Comparison of ENCODE assay signal across 23 cellular contexts in the genomic region with DNA sequence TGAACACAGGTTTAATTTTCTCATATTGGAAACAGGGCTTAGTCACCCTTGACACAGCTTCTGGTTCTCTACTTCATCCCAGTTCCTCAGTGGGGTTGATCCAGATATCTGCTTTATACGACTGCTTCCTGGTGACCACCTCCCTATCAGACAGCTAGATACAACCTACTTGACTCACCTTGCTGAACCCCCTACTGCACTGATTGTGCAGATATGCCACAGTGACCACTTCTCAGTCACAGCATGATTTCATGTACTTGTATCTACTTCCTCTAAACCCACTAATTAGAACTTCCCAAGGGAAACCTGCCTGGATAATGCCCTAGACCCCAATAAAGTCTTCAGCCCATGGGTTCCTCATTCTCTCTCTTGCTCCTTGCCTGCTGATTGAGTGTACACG. TPM values are rescaled to one million over a fixed set of nuclear protein-coding genes. Genes with fewer than 3 reads are reported as not detected.
DNase-seq lines count a peak whose midpoint lies in the region; ATAC-seq, FAIRE-seq and TF ChIP-seq lines count a peak whose summit lies in the region.
"Had no signal": no experiment of that assay in that cellular context is flagged by ENCODE, and none has a peak within 500 bp of the region (broad histone marks: within the 10 kb centered on the region; RNA-seq: fewer than 3 reads in every experiment).

No MANE protein-coding gene starts in this region.

- no peak for ATAC-seq in activated CD8-positive, alpha-beta T cell treated with anti-CD3 and anti-CD28 coated beads, Interleukin-2, amount 10 ng/mL, durations not matched to agents 7 days and 5 days
- ATAC-seq in activated CD8-positive, alpha-beta T cell treated with anti-CD3 and anti-CD28 coated beads for 36 hours: no peak
- ATAC-seq in Right ventricle myocardium superior (ENCODE audit: poor library complexity): no peak
- no peak for ATAC-seq in GM21529 (IDR thresholded peaks at IDR 0.05; ENCODE audit: unreplicated experiment)
- no peak for ATAC-seq in GM19397 (IDR thresholded peaks at IDR 0.05; ENCODE audit: unreplicated experiment)
- ATAC-seq: CD8-positive, alpha-beta T cell; HepG2; K562 had no signal

- no peak for TF ChIP-seq POLR2A in endothelial cell of umbilical vein (IDR thresholded peaks at IDR 0.05; ENCODE audit: low read depth, low read length)

- H3K36me3 ChIP-seq in OCI-LY7 (ENCODE audit: insufficient read depth, low read length) (peaks cover 6% of the 10 kb centered on the region; the same call in 1 of the 2 replicates), endothelial cell of umbilical vein (ENCODE audit: control insufficient read depth in 2 of 2, extremely low read depth in 1 of 2, insufficient read depth in 2 of 2, low read length in 2 of 2) (no peaks in the 10 kb centered on the region)
- H3K36me3 ChIP-seq: HAP-1, MG63 had no signal

- no peaks in the 10 kb centered on the region for H4K20me1 ChIP-seq in OCI-LY7 (ENCODE audit: insufficient read depth, low read length)
- H4K20me1 ChIP-seq in endothelial cell of umbilical vein (replicated peaks; ENCODE audit: control insufficient read depth, extremely low read depth, insufficient read depth, low read length): no peaks in the 10 kb centered on the region

- CTCF ChIA-PET in activated CD8-positive, alpha-beta T cell treated with anti-CD3 and anti-CD28 coated beads, Interleukin-2, amount 10 ng/mL, durations not matched to agents 7 days and 5 days (lab: Charles Lee): no interaction called here
- CTCF ChIA-PET in activated CD8-positive, alpha-beta T cell treated with anti-CD3 and anti-CD28 coated beads for 36 hours (lab: Charles Lee): interaction anchor here (1.6 kb wide), 1 partner anchor 8 kb away, joined by 6 read pairs; no protein-coding TSS in a partner anchor
- CTCF ChIA-PET in OCI-LY7 (lab: Charles Lee; ENCODE audit: unreplicated experiment): no interaction called here
- CTCF ChIA-PET in endothelial cell of umbilical vein (lab: Charles Lee): no interaction called here

- no peaks in the 10 kb centered on the region for H3K9me2 ChIP-seq in OCI-LY7 (ENCODE audit: insufficient read depth, low read length)

- H3K9me3 Mint-ChIP-seq in activated CD8-positive, alpha-beta T cell treated with anti-CD3 and anti-CD28 coated beads, Interleukin-2, amount 10 ng/mL, durations not matched to agents 7 days and 5 days (ENCODE audit: insufficient read depth): peaks cover 10% of the 10 kb centered on the region
- peaks cover 15% of the 10 kb centered on the region for H3K9me3 Mint-ChIP-seq in activated CD8-positive, alpha-beta T cell treated with anti-CD3 and anti-CD28 coated beads for 36 hours

- no peaks in the 10 kb centered on the region for H3K27me3 Mint-ChIP-seq in activated CD8-positive, alpha-beta T cell treated with anti-CD3 and anti-CD28 coated beads, Interleukin-2, amount 10 ng/mL, durations not matched to agents 7 days and 5 days (ENCODE audit: low read depth)
- H3K27me3 Mint-ChIP-seq in activated CD8-positive, alpha-beta T cell treated with anti-CD3 and anti-CD28 coated beads for 36 hours: peaks cover 2% of the 10 kb centered on the region

- POLR2A ChIA-PET in activated CD8-positive, alpha-beta T cell treated with anti-CD3 and anti-CD28 coated beads, Interleukin-2, amount 10 ng/mL, durations not matched to agents 7 days and 5 days (lab: Charles Lee): interaction anchor here (1.1 kb wide), 1 partner anchor 10 kb away, joined by 3 read pairs; no protein-coding TSS in a partner anchor
- POLR2A ChIA-PET in activated CD8-positive, alpha-beta T cell treated with anti-CD3 and anti-CD28 coated beads for 36 hours (lab: Charles Lee): no interaction called here
- POLR2A ChIA-PET in OCI-LY7 (lab: Charles Lee): interaction anchor here (0.9 kb wide), 1 partner anchor 8 kb away, joined by 5 read pairs; no protein-coding TSS in a partner anchor
- POLR2A ChIA-PET in endothelial cell of umbilical vein (lab: Charles Lee): no interaction called here

- no peak overlapping the region for H3K9ac ChIP-seq in endothelial cell of umbilical vein (replicated peaks; ENCODE audit: extremely low read depth, insufficient read depth, low read length)

- H3K27ac ChIP-seq in OCI-LY7 (ENCODE audit: low read depth, low read length, poor library complexity, severe bottlenecking) (no peak overlapping the region), endothelial cell of umbilical vein (ENCODE audit: insufficient read depth, low read depth, low read length) (no peak overlapping the region)
- H3K27ac ChIP-seq: HL-60, SK-N-MC had no signal

- no peak for FAIRE-seq in endothelial cell of umbilical vein (lab: Jason Lieb, UNC)
- FAIRE-seq: HepG2, K562 had no signal

- BruUV-seq in OCI-LY7 (replicated peaks; lab: Mats Ljungman, UMichigan): no TSS peak
- no TSS peak for BruUV-seq in endothelial cell of umbilical vein (replicated peaks; lab: Mats Ljungman, UMichigan)

- no peaks in the 10 kb centered on the region for H3K27me3 ChIP-seq in endothelial cell of umbilical vein (ENCODE audit: control insufficient read depth in 2 of 2, insufficient read depth in 2 of 2, low read length in 2 of 2)
- H3K27me3 ChIP-seq: MG63 had no signal

- H3K9me3 ChIP-seq in OCI-LY7 (ENCODE audit: low read length): peaks cover 17% of the 10 kb centered on the region
- H3K9me3 ChIP-seq in endothelial cell of umbilical vein (replicated peaks; ENCODE audit: control insufficient read depth, insufficient read depth, low read length): no peaks in the 10 kb centered on the region
- H3K9me3 ChIP-seq: MG63 had no signal

- intact Hi-C loops in activated CD8-positive, alpha-beta T cell treated with anti-CD3 and anti-CD28 coated beads for 36 hours (cut with micrococcal nuclease): no loop called here
- intact Hi-C loops in OCI-LY7 (cut with micrococcal nuclease; ENCODE audit: unreplicated experiment) (loop anchor here (5.0 kb wide), 1 partner anchor 150 kb away; no protein-coding TSS in a partner anchor), endothelial cell of umbilical vein (cut with micrococcal nuclease) (no loop called here), Right ventricle myocardium superior (cut with DNase I) (no loop called here)

- TF ChIP-seq CTCF in activated CD8-positive, alpha-beta T cell treated with anti-CD3 and anti-CD28 coated beads for 36 hours (IDR thresholded peaks at IDR 0.05): no peak
- TF ChIP-seq CTCF in OCI-LY7 (conservative IDR thresholded peaks at IDR 0.05; ENCODE audit: low read length) (no peak), endothelial cell of umbilical vein (IDR thresholded peaks at IDR 0.05; ENCODE audit: extremely low read depth in 1 of 2, insufficient read depth in 1 of 2, low read depth in 1 of 2, low read length in 2 of 2) (no peak)

- H3K4me2 ChIP-seq in OCI-LY7 (ENCODE audit: low read length) (no peak overlapping the region), endothelial cell of umbilical vein (ENCODE audit: insufficient read depth, low read length) (no peak overlapping the region)

- H3K4me1 ChIP-seq in OCI-LY7 (ENCODE audit: insufficient read depth, low read length, poor library complexity, severe bottlenecking) (peaks cover 36% of the 10 kb centered on the region), endothelial cell of umbilical vein (ENCODE audit: control insufficient read depth, extremely low read depth, insufficient read depth, low read length) (peaks cover 30% of the 10 kb centered on the region)

- H3K27ac Mint-ChIP-seq in activated CD8-positive, alpha-beta T cell treated with anti-CD3 and anti-CD28 coated beads, Interleukin-2, amount 10 ng/mL, durations not matched to agents 7 days and 5 days: peak overlapping the region; percentile 21
- H3K27ac Mint-ChIP-seq in activated CD8-positive, alpha-beta T cell treated with anti-CD3 and anti-CD28 coated beads for 36 hours: no peak overlapping the region
- H3K27ac Mint-ChIP-seq: CD8-positive, alpha-beta T cell had no signal

- no peak for DNase-seq in activated CD8-positive, alpha-beta T cell treated with anti-CD3 and anti-CD28 coated beads, Interleukin-2, amount 10 ng/mL, durations not matched to agents 7 days and 5 days
- DNase-seq in activated CD8-positive, alpha-beta T cell treated with anti-CD3 and anti-CD28 coated beads for 36 hours: no peak
- DNase-seq in OCI-LY7 (ENCODE audit: low spot score): no peak
- DNase-seq in endothelial cell of umbilical vein (ENCODE audit: low read depth, low spot score): no peak
- DNase-seq in Right ventricle myocardium superior: no peak
- DNase-seq: 8988T; C1 segment of cervical spinal cord; CD8-positive, alpha-beta T cell; DMS153; MG63; NCI-H1105 treated with DMSO at 0.1 percent for 48 hours; NCI-H2029 treated with DMSO at 0.1 percent for 48 hours; NCI-H226; NCI-H510A treated with DMSO at 0.1 percent for 48 hours; SHP77; SW 1271 had no signal

- H3K4me3 ChIP-seq in OCI-LY7 (ENCODE audit: low read depth, low read length, poor library complexity, severe bottlenecking): no peak overlapping the region
- no peak overlapping the region for H3K4me3 ChIP-seq in endothelial cell of umbilical vein (replicated peaks in 1 of 3; ENCODE audit: insufficient read depth in 1 of 3, low read depth in 1 of 3, low read length in 3 of 3)
- H3K4me3 ChIP-seq: HAP-1, K562, MG63, SK-N-MC had no signal

- dilution Hi-C loops in endothelial cell of umbilical vein (cut with MboI; ENCODE audit: extremely low pct_ligation_motif_present, low sequenced_read_pairs): no loop called here

- H3K4me1 Mint-ChIP-seq in activated CD8-positive, alpha-beta T cell treated with anti-CD3 and anti-CD28 coated beads, Interleukin-2, amount 10 ng/mL, durations not matched to agents 7 days and 5 days (ENCODE audit: low read depth): peaks cover 54% of the 10 kb centered on the region
- peaks cover 28% of the 10 kb centered on the region for H3K4me1 Mint-ChIP-seq in activated CD8-positive, alpha-beta T cell treated with anti-CD3 and anti-CD28 coated beads for 36 hours (ENCODE audit: low read depth)

- peak overlapping the region; percentile 15; the same call in 1 of the 2 replicates for H2AFZ ChIP-seq in OCI-LY7 (ENCODE audit: low read length)
- H2AFZ ChIP-seq in endothelial cell of umbilical vein (ENCODE audit: low read depth, low read length): peak overlapping the region; percentile 29

- H3K79me2 ChIP-seq in OCI-LY7 (ENCODE audit: insufficient read depth, low read depth, low read length) (no peaks in the 10 kb centered on the region), endothelial cell of umbilical vein (ENCODE audit: control insufficient read depth, insufficient read depth, low read length) (no peaks in the 10 kb centered on the region)

- no peak overlapping the region for H3K4me3 Mint-ChIP-seq in activated CD8-positive, alpha-beta T cell treated with anti-CD3 and anti-CD28 coated beads, Interleukin-2, amount 10 ng/mL, durations not matched to agents 7 days and 5 days
- H3K4me3 Mint-ChIP-seq in activated CD8-positive, alpha-beta T cell treated with anti-CD3 and anti-CD28 coated beads for 36 hours: no peak overlapping the region
- H3K4me3 Mint-ChIP-seq: CD8-positive, alpha-beta T cell had no signal

- H3K36me3 Mint-ChIP-seq in activated CD8-positive, alpha-beta T cell treated with anti-CD3 and anti-CD28 coated beads, Interleukin-2, amount 10 ng/mL, durations not matched to agents 7 days and 5 days (ENCODE audit: low read depth): peaks cover 27% of the 10 kb centered on the region
- peaks cover 9% of the 10 kb centered on the region for H3K36me3 Mint-ChIP-seq in activated CD8-positive, alpha-beta T cell treated with anti-CD3 and anti-CD28 coated beads for 36 hours (ENCODE audit: low read depth)

- no peaks in the 10 kb centered on the region for H3K9me1 ChIP-seq in endothelial cell of umbilical vein (replicated peaks; ENCODE audit: control insufficient read depth, extremely low read depth, insufficient read depth, low read length)

RNA-seq across cellular contexts. Expression of a gene that starts 18.4 kb away (rescaled TPM):
- total RNA-seq in activated CD8-positive, alpha-beta T cell treated with anti-CD3 and anti-CD28 coated beads, Interleukin-2, amount 10 ng/mL, durations not matched to agents 7 days and 5 days: 10 to 100 TPM; 18.2 to 21.5 TPM
- total RNA-seq in activated CD8-positive, alpha-beta T cell treated with anti-CD3 and anti-CD28 coated beads for 36 hours: 1 to 10 TPM; 6.4 to 9.3 TPM
- 25.4 and 37.8 TPM in 2 replicates for total RNA-seq in OCI-LY7 (2014; rRNA removed; shearing (Covaris generic))
- 27.9 and 28.7 TPM in 2 replicates for total RNA-seq in OCI-LY7 (2022)
- 32.9 and 39.7 TPM in 2 replicates for total RNA-seq in endothelial cell of umbilical vein
- 16.2 and 18.1 TPM in 2 replicates for polyA plus RNA-seq in endothelial cell of umbilical vein
- 17.9 and 23.7 TPM in 2 replicates for polyA plus RNA-seq in endothelial cell of umbilical vein (2011; cell fraction: cytosol; rRNA removed)
- 11.9 and 16.5 TPM in 2 replicates for polyA plus RNA-seq in endothelial cell of umbilical vein (2011; cell fraction: nucleus; rRNA removed)
- 36.5 and 48.9 TPM in 2 replicates for polyA plus RNA-seq in endothelial cell of umbilical vein (2012)
- polyA minus RNA-seq in endothelial cell of umbilical vein: 11.9 and 13.5 TPM in 2 replicates
- polyA minus RNA-seq in endothelial cell of umbilical vein (2011; cell fraction: cytosol; rRNA and poly(A)+ RNA removed): 12.7 TPM
- polyA minus RNA-seq in endothelial cell of umbilical vein (2011; cell fraction: nucleus; rRNA and poly(A)+ RNA removed): 12.4 and 15.1 TPM in 2 replicates
- 24.4 TPM for total RNA-seq in Right ventricle myocardium superior

RNA-seq across cellular contexts. Expression of a gene that starts 46.3 kb away (rescaled TPM):
- 1 to 10 TPM; 7.7 to 8.0 TPM for total RNA-seq in activated CD8-positive, alpha-beta T cell treated with anti-CD3 and anti-CD28 coated beads, Interleukin-2, amount 10 ng/mL, durations not matched to agents 7 days and 5 days
- 1 to 10 TPM; 3.5 to 4.9 TPM for total RNA-seq in activated CD8-positive, alpha-beta T cell treated with anti-CD3 and anti-CD28 coated beads for 36 hours
- total RNA-seq in OCI-LY7 (2014; rRNA removed; shearing (Covaris generic)): 10.8 and 18.2 TPM in 2 replicates
- total RNA-seq in OCI-LY7 (2022) (29.5 and 38.4 TPM in 2 replicates), endothelial cell of umbilical vein (11.0 and 18.1 TPM in 2 replicates), Right ventricle myocardium superior (3.0 TPM)
- polyA plus RNA-seq in endothelial cell of umbilical vein: 30.9 and 31.7 TPM in 2 replicates
- 24.5 and 25.1 TPM in 2 replicates for polyA plus RNA-seq in endothelial cell of umbilical vein (2011; cell fraction: cytosol; rRNA removed)
- polyA plus RNA-seq in endothelial cell of umbilical vein (2011; cell fraction: nucleus; rRNA removed): 26.6 and 28.5 TPM in 2 replicates
- 18.0 and 20.3 TPM in 2 replicates for polyA plus RNA-seq in endothelial cell of umbilical vein (2012)
- 60.9 and 79.6 TPM in 2 replicates for polyA minus RNA-seq in endothelial cell of umbilical vein
- 1.6 TPM for polyA minus RNA-seq in endothelial cell of umbilical vein (2011; cell fraction: cytosol; rRNA and poly(A)+ RNA removed)
- 23.7 and 30.5 TPM in 2 replicates for polyA minus RNA-seq in endothelial cell of umbilical vein (2011; cell fraction: nucleus; rRNA and poly(A)+ RNA removed)

Comparison
In these comparisons a context has a peak if more than half of its experiments do, and no peak if none do; other contexts are left out.
1. POLR2A ChIA-PET loops: an anchor here in activated CD8-positive, alpha-beta T cell treated with anti-CD3 and anti-CD28 coated beads, Interleukin-2, amount 10 ng/mL, durations not matched to agents 7 days and 5 days (1.1 kb wide) and OCI-LY7 (0.9 kb wide); none called in activated CD8-positive, alpha-beta T cell treated with anti-CD3 and anti-CD28 coated beads for 36 hours and endothelial cell of umbilical vein.